Comparison of ENCODE assay signal across 1 cellular context in the genomic region with DNA sequence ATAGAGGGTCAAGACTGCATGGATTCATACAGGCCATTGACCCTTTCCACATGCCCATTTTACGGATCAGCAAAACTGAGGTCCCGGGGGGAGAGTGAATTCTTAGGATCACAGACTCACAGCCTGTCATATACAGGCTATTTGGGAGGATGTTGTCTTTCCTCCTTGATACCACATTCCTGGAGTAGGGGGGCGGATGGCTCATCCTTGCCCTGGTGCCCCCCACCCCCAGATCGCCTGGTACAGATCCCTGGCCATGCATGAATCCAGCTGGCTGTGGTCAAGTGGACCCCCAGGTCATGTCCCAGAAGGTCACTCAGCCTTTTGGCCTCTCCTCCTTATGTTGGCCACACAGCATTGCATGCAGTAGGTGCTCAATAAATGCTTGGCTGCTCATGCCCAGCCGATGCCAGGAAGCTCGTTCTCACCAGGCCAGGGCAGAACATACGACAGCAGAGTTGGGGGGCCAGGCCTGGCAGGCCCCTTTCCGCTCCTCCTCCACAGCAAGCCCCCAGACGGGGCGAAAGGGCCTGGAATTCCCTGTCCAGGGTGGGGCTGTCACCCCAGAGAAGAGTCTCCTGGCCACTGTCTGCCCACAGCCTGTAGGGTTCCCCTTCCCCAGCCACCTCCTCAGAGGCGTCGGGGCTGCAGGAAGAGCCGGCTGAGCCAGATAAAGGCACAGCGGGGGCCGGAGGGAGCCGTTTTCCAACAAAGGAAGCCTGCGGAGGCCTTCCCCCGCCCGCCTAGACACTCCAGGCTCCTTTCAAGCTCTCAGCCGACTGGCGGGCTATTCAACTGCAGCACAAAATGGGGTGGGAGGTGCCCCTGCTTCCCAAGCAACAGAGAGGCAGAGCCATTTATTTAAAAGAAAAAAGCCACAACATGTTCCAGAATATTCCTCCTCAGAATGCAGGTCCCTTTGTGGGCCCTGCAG.
A peak's percentile ranks its signal among the peaks of the same experiment; 100 is the strongest.
TF ChIP-seq lines count a peak whose summit lies in the region.

No MANE protein-coding gene starts in this region.

TF ChIP-seq in K562, 482 proteins besides CTCF, POLR2A, EP300 and RAD21 (continued from another document and continues in another):
- TF ChIP-seq, protein P1, sequence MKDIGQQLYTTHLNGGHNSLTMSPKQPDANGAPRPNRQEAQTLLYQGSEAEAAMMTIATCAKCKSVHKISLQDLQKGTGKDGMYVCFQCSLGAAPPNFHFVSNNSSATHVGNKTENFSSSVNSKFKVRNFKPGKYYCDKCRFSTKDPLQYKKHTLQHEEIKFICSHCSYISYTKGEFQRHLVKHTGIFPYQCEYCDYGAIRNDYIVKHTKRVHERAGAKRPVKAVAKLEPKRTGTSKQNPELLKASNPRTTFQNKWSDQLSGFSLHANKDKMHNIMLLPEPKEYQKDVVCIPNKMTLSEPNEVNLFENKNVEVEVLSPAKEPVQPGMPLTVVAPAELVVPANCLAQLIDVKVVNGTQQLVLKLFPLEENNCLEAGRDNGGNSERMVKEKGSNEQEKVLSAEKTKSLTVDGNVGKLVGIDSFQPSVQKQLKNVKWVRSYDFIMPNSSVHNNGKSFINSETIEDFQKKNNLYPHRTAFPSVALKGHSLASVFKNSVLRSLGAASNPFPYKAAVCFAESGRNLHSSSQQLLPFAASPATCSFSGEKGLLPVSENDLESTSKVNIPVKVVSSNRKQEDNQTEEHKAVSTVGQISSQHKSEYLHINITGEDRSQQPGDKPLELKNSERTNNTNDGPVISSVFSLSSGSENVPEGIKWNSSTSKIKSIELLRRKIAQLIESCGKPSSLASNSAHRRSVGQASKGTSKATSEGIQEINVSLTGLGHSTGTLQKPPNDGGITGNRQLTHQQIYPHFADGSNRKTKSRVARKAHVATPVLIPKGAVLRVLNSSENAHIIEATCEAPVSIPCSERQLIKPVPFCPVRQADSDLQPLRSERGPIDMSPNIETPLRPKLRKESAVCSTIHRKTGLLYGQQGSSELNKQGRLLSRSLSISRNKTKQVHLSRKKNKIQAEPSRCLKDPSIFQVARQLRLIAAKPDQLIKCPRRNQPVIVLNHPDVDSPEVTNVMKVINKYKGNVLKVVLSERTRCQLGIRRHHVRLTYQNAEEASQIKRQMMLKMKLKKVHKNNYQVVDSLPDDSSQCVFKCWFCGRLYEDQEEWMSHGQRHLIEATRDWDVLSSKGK (CRISPR knock-in tag; IDR thresholded peaks at IDR 0.05) = no peak
- TF ChIP-seq, protein P2, sequence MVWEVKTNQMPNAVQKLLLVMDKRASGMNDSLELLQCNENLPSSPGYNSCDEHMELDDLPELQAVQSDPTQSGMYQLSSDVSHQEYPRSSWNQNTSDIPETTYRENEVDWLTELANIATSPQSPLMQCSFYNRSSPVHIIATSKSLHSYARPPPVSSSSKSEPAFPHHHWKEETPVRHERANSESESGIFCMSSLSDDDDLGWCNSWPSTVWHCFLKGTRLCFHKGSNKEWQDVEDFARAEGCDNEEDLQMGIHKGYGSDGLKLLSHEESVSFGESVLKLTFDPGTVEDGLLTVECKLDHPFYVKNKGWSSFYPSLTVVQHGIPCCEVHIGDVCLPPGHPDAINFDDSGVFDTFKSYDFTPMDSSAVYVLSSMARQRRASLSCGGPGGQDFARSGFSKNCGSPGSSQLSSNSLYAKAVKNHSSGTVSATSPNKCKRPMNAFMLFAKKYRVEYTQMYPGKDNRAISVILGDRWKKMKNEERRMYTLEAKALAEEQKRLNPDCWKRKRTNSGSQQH (CRISPR knock-in tag; IDR thresholded peaks at IDR 0.05) = no peak
- TF ChIP-seq CTBP1 (IDR thresholded peaks at IDR 0.05; ENCODE audit: borderline replicate concordance) (peak; percentile 31; the same call in 1 of the 2 replicates), PCBP2 (IDR thresholded peaks at IDR 0.05; ENCODE audit: low read depth, low read length, poor library complexity, severe bottlenecking) (no peak), FIP1L1 (IDR thresholded peaks at IDR 0.05; ENCODE audit: low read depth, low read length, poor library complexity, severe bottlenecking) (no peak), SMARCB1 (IDR thresholded peaks at IDR 0.05; ENCODE audit: insufficient read length, low read depth) (no peak), SPI1 (IDR thresholded peaks at IDR 0.05; ENCODE audit: borderline replicate concordance, low read depth, low read length) (0 out of 2 replicates have a peak, but pooled peaks have one; percentile 53), ZBTB1 (CRISPR knock-in tag; IDR thresholded peaks at IDR 0.05; ENCODE audit: borderline replicate concordance, low read depth) (0 out of 2 replicates have a peak, but pooled peaks have one; percentile 53), ZNF696 (CRISPR knock-in tag; conservative IDR thresholded peaks at IDR 0.05) (no peak), IRF2 (CRISPR knock-in tag; IDR thresholded peaks at IDR 0.05) (no peak), PURB (CRISPR knock-in tag; IDR thresholded peaks at IDR 0.05; ENCODE audit: low read depth) (no peak), NR2F6 (CRISPR knock-in tag; IDR thresholded peaks at IDR 0.05) (no peak), NFE2 (IDR thresholded peaks at IDR 0.05; ENCODE audit: low read depth) (no peak), MYNN (IDR thresholded peaks at IDR 0.05) (no peak; the same call in 1 of the 2 replicates), MYNN (CRISPR knock-in tag; IDR thresholded peaks at IDR 0.05) (no peak), ADNP (tag; IDR thresholded peaks at IDR 0.05) (peak; percentile 99), BRD9 (IDR thresholded peaks at IDR 0.05; ENCODE audit: low read depth, partially characterized antibody) (peak; percentile 6), TCF7L2 (IDR thresholded peaks at IDR 0.05; ENCODE audit: low read depth, low read length) (no peak), ZNF384 (IDR thresholded peaks at IDR 0.05; ENCODE audit: low read depth, low read length) (no peak), C11orf30 (IDR thresholded peaks at IDR 0.05; ENCODE audit: low read depth) (no peak), SAFB (IDR thresholded peaks at IDR 0.05; ENCODE audit: borderline replicate concordance, low read depth, low read length) (no peak), SMARCA5 (IDR thresholded peaks at IDR 0.05) (peak; percentile 97), MAFK (IDR thresholded peaks at IDR 0.05; ENCODE audit: low read length) (no peak), MCM3 (IDR thresholded peaks at IDR 0.05) (no peak), CCNT2 (IDR thresholded peaks at IDR 0.05; ENCODE audit: borderline replicate concordance, extremely low read depth, insufficient read length, low read depth, low read length) (no peak), HEY1 (CRISPR knock-in tag; IDR thresholded peaks at IDR 0.05; ENCODE audit: borderline replicate concordance) (no peak), ARID1B (IDR thresholded peaks at IDR 0.05) (peak; percentile 84), BRD4 (IDR thresholded peaks at IDR 0.05) (no peak), POLR2B (IDR thresholded peaks at IDR 0.05; ENCODE audit: low read depth, partially characterized antibody) (no peak)
- TF ChIP-seq, protein P3, sequence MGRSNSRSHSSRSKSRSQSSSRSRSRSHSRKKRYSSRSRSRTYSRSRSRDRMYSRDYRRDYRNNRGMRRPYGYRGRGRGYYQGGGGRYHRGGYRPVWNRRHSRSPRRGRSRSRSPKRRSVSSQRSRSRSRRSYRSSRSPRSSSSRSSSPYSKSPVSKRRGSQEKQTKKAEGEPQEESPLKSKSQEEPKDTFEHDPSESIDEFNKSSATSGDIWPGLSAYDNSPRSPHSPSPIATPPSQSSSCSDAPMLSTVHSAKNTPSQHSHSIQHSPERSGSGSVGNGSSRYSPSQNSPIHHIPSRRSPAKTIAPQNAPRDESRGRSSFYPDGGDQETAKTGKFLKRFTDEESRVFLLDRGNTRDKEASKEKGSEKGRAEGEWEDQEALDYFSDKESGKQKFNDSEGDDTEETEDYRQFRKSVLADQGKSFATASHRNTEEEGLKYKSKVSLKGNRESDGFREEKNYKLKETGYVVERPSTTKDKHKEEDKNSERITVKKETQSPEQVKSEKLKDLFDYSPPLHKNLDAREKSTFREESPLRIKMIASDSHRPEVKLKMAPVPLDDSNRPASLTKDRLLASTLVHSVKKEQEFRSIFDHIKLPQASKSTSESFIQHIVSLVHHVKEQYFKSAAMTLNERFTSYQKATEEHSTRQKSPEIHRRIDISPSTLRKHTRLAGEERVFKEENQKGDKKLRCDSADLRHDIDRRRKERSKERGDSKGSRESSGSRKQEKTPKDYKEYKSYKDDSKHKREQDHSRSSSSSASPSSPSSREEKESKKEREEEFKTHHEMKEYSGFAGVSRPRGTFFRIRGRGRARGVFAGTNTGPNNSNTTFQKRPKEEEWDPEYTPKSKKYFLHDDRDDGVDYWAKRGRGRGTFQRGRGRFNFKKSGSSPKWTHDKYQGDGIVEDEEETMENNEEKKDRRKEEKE (IDR thresholded peaks at IDR 0.05; ENCODE audit: borderline replicate concordance in 1 of 2, control insufficient read depth in 1 of 2, low read depth in 2 of 2, low read length in 1 of 2) = no peak; a peak in 1 of 4 replicates
- TF ChIP-seq, protein P4, sequence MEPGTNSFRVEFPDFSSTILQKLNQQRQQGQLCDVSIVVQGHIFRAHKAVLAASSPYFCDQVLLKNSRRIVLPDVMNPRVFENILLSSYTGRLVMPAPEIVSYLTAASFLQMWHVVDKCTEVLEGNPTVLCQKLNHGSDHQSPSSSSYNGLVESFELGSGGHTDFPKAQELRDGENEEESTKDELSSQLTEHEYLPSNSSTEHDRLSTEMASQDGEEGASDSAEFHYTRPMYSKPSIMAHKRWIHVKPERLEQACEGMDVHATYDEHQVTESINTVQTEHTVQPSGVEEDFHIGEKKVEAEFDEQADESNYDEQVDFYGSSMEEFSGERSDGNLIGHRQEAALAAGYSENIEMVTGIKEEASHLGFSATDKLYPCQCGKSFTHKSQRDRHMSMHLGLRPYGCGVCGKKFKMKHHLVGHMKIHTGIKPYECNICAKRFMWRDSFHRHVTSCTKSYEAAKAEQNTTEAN (CRISPR knock-in tag; IDR thresholded peaks at IDR 0.05) = peak; percentile 76; the same call in 1 of the 2 replicates
- TF ChIP-seq, protein P5, sequence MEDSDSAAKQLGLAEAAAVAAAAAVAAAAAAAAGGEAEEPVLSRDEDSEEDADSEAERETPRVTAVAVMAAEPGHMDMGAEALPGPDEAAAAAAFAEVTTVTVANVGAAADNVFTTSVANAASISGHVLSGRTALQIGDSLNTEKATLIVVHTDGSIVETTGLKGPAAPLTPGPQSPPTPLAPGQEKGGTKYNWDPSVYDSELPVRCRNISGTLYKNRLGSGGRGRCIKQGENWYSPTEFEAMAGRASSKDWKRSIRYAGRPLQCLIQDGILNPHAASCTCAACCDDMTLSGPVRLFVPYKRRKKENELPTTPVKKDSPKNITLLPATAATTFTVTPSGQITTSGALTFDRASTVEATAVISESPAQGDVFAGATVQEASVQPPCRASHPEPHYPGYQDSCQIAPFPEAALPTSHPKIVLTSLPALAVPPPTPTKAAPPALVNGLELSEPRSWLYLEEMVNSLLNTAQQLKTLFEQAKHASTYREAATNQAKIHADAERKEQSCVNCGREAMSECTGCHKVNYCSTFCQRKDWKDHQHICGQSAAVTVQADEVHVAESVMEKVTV (CRISPR knock-in tag; IDR thresholded peaks at IDR 0.05) = no peak
- TF ChIP-seq, protein P6, sequence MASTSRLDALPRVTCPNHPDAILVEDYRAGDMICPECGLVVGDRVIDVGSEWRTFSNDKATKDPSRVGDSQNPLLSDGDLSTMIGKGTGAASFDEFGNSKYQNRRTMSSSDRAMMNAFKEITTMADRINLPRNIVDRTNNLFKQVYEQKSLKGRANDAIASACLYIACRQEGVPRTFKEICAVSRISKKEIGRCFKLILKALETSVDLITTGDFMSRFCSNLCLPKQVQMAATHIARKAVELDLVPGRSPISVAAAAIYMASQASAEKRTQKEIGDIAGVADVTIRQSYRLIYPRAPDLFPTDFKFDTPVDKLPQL (IDR thresholded peaks at IDR 0.05; ENCODE audit: extremely low read depth, insufficient read length) = no peak
- TF ChIP-seq, protein P7, sequence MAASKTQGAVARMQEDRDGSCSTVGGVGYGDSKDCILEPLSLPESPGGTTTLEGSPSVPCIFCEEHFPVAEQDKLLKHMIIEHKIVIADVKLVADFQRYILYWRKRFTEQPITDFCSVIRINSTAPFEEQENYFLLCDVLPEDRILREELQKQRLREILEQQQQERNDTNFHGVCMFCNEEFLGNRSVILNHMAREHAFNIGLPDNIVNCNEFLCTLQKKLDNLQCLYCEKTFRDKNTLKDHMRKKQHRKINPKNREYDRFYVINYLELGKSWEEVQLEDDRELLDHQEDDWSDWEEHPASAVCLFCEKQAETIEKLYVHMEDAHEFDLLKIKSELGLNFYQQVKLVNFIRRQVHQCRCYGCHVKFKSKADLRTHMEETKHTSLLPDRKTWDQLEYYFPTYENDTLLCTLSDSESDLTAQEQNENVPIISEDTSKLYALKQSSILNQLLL (CRISPR knock-in tag; IDR thresholded peaks at IDR 0.05; ENCODE audit: borderline replicate concordance) = no peak
- TF ChIP-seq, protein P8, sequence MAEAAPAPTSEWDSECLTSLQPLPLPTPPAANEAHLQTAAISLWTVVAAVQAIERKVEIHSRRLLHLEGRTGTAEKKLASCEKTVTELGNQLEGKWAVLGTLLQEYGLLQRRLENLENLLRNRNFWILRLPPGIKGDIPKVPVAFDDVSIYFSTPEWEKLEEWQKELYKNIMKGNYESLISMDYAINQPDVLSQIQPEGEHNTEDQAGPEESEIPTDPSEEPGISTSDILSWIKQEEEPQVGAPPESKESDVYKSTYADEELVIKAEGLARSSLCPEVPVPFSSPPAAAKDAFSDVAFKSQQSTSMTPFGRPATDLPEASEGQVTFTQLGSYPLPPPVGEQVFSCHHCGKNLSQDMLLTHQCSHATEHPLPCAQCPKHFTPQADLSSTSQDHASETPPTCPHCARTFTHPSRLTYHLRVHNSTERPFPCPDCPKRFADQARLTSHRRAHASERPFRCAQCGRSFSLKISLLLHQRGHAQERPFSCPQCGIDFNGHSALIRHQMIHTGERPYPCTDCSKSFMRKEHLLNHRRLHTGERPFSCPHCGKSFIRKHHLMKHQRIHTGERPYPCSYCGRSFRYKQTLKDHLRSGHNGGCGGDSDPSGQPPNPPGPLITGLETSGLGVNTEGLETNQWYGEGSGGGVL (CRISPR knock-in tag; IDR thresholded peaks at IDR 0.05) = no peak
